14 cellular contexts compared by ENCODE assay signal in the genomic region with DNA sequence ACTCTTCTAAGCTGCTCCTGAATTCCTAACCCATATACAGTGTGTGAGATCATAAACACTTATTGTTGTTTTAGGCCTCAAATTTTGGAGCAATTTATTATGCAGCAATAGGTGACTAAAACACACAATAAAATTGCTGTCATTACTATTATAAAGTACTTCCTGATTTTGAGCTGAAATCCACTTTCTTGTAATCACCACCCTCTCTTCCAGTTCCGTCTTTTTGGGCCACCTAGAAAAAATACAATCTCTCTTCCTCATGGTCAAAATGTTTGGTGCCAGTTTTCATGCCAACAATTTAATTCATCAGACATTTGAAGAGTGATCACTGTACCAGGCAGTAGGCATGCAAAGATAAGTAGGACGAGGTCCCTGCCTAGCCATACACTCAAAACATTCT. TPM values are rescaled to one million over a fixed set of nuclear protein-coding genes. Genes with fewer than 3 reads are reported as not detected.
DNase-seq lines count a peak whose midpoint lies in the region; ATAC-seq and TF ChIP-seq lines count a peak whose summit lies in the region.
"Had no signal": no experiment of that assay in that cellular context is flagged by ENCODE, and none has a peak within 500 bp of the region (broad histone marks: within the 10 kb centered on the region; RNA-seq: fewer than 3 reads in every experiment).

No MANE protein-coding gene starts in this region.

- no peaks in the 10 kb centered on the region for H3K9me3 Mint-ChIP-seq in CD4-positive, CD25-positive, alpha-beta regulatory T cell
- H3K9me3 Mint-ChIP-seq in dendritic cell treated with granulocyte-macrophage colony-stimulating factor and Interleukin-4, amounts not matched to agents 40 ng/mL and 50 ng/mL, for 4 days, result no peaks in the 10 kb centered on the region
- H3K9me3 Mint-ChIP-seq: activated naive CD8-positive, alpha-beta T cell treated with anti-CD3 and anti-CD28 coated beads for 36 hours; memory B cell had no signal

- H3K9me3 ChIP-seq in CD4-positive, CD25-positive, alpha-beta regulatory T cell (ENCODE audit: control insufficient read depth in 2 of 2, low read length in 2 of 2), result no peaks in the 10 kb centered on the region
- H3K9me3 ChIP-seq in osteoblast (ENCODE audit: low read depth, low read length), result no peaks in the 10 kb centered on the region
- H3K9me3 ChIP-seq in MM.1S (replicated peaks; ENCODE audit: insufficient read depth, low read length), result no peaks in the 10 kb centered on the region

- H3K79me2 ChIP-seq in osteoblast (ENCODE audit: insufficient read depth, low read length), result no peaks in the 10 kb centered on the region
- H3K79me2 ChIP-seq in MM.1S (ENCODE audit: low read length), result no peaks in the 10 kb centered on the region

- H3K27me3 Mint-ChIP-seq in CD4-positive, CD25-positive, alpha-beta regulatory T cell, result no peaks in the 10 kb centered on the region
- H3K27me3 Mint-ChIP-seq in dendritic cell treated with granulocyte-macrophage colony-stimulating factor and Interleukin-4, amounts not matched to agents 40 ng/mL and 50 ng/mL, for 4 days, result no peaks in the 10 kb centered on the region
- H3K27me3 Mint-ChIP-seq: activated CD4-positive, alpha-beta T cell treated with anti-CD3 and anti-CD28 coated beads for 36 hours; activated naive CD8-positive, alpha-beta T cell treated with anti-CD3 and anti-CD28 coated beads for 36 hours; memory B cell; T-helper 17 cell had no signal

- no peaks in the 10 kb centered on the region for H3K36me3 ChIP-seq in CD4-positive, CD25-positive, alpha-beta regulatory T cell (ENCODE audit: control insufficient read depth, insufficient read depth, low read length)
- H3K36me3 ChIP-seq in osteoblast (ENCODE audit: insufficient read depth, low read length), result no peaks in the 10 kb centered on the region
- H3K36me3 ChIP-seq in MM.1S (replicated peaks; ENCODE audit: insufficient read depth, low read length), result no peaks in the 10 kb centered on the region

- H3K4me3 Mint-ChIP-seq in CD4-positive, CD25-positive, alpha-beta regulatory T cell, result no peak overlapping the region
- H3K4me3 Mint-ChIP-seq in dendritic cell treated with granulocyte-macrophage colony-stimulating factor and Interleukin-4, amounts not matched to agents 40 ng/mL and 50 ng/mL, for 4 days, result peak overlapping the region; percentile 25
- H3K4me3 Mint-ChIP-seq: activated CD4-positive, alpha-beta T cell treated with anti-CD3 and anti-CD28 coated beads for 36 hours; activated naive CD8-positive, alpha-beta T cell treated with anti-CD3 and anti-CD28 coated beads for 36 hours; H9; memory B cell; T-helper 17 cell had no signal

- intact Hi-C loops in dendritic cell treated with granulocyte-macrophage colony-stimulating factor and Interleukin-4, amounts not matched to agents 40 ng/mL and 50 ng/mL, for 4 days (cut with micrococcal nuclease), result no loop called here

- H3K9ac ChIP-seq in MM.1S (ENCODE audit: low read length), result no peak overlapping the region

- DNase-seq in CD4-positive, CD25-positive, alpha-beta regulatory T cell, result no peak
- DNase-seq in NOMO-1 treated with DMSO at 0.1 percent for 48 hours (lab: John Stamatoyannopoulos, UW; ENCODE audit: unreplicated experiment) (peak; percentile 94), osteoblast (ENCODE audit: insufficient read length, low spot score, missing footprints) (peak; percentile 31), MM.1S (no peak), NCI-H2227 treated with DMSO at 0.1 percent for 48 hours (lab: John Stamatoyannopoulos, UW) (no peak)
- DNase-seq: activated CD4-positive, alpha-beta T cell treated with anti-CD3 and anti-CD28 coated beads for 36 hours; activated naive CD8-positive, alpha-beta T cell treated with anti-CD3 and anti-CD28 coated beads for 36 hours; cerebellar nuclear complex; T-helper 17 cell had no signal

- no peak overlapping the region for H2AFZ ChIP-seq in osteoblast (ENCODE audit: low read length)
- no peak overlapping the region for H2AFZ ChIP-seq in MM.1S (ENCODE audit: low read length)

- H4K20me1 ChIP-seq in osteoblast (ENCODE audit: insufficient read depth, low read length) (no peaks in the 10 kb centered on the region), MM.1S (ENCODE audit: insufficient read depth, low read length) (no peaks in the 10 kb centered on the region)

- H3F3A ChIP-seq in MM.1S (ENCODE audit: insufficient read depth, low read length), result no peaks in the 10 kb centered on the region

- no peaks in the 10 kb centered on the region for H3K9me2 ChIP-seq in MM.1S (replicated peaks; ENCODE audit: insufficient read depth, low read length)

- no peak for ATAC-seq in CD4-positive, CD25-positive, alpha-beta regulatory T cell (ENCODE audit: low read depth in 2 of 2)
- ATAC-seq in HG03196 (IDR thresholded peaks at IDR 0.05; ENCODE audit: unreplicated experiment), result no peak
- ATAC-seq in HG02623 (IDR thresholded peaks at IDR 0.05; ENCODE audit: unreplicated experiment), result no peak
- ATAC-seq: T-helper 17 cell had no signal

- no peak overlapping the region for H3K4me3 ChIP-seq in CD4-positive, CD25-positive, alpha-beta regulatory T cell (ENCODE audit: low read depth, low read length)
- H3K4me3 ChIP-seq in osteoblast (ENCODE audit: insufficient read depth, low read length) (no peak overlapping the region), MM.1S (ENCODE audit: low read length) (no peak overlapping the region)

- peak overlapping the region; percentile 28 to 49 (median 28) for H3K27ac Mint-ChIP-seq in CD4-positive, CD25-positive, alpha-beta regulatory T cell
- peak overlapping the region; percentile 88 for H3K27ac Mint-ChIP-seq in dendritic cell treated with granulocyte-macrophage colony-stimulating factor and Interleukin-4, amounts not matched to agents 40 ng/mL and 50 ng/mL, for 4 days
- H3K27ac Mint-ChIP-seq: activated CD4-positive, alpha-beta T cell treated with anti-CD3 and anti-CD28 coated beads for 36 hours; activated naive CD8-positive, alpha-beta T cell treated with anti-CD3 and anti-CD28 coated beads for 36 hours; H9; memory B cell; T-helper 17 cell had no signal

- no peaks in the 10 kb centered on the region for H3K4me1 ChIP-seq in CD4-positive, CD25-positive, alpha-beta regulatory T cell (ENCODE audit: control insufficient read depth, insufficient read depth, low read length, poor library complexity, severe bottlenecking)
- peaks cover 15% of the 10 kb centered on the region for H3K4me1 ChIP-seq in osteoblast (ENCODE audit: insufficient read depth, low read length)
- H3K4me1 ChIP-seq in MM.1S (ENCODE audit: low read length), result no peaks in the 10 kb centered on the region

- TF ChIP-seq CTCF in osteoblast (IDR thresholded peaks at IDR 0.05; ENCODE audit: extremely low read depth, low read depth, low read length) (no peak), MM.1S (IDR thresholded peaks at IDR 0.05; ENCODE audit: low read length) (no peak)

- peaks cover 20% of the 10 kb centered on the region for H3K36me3 Mint-ChIP-seq in CD4-positive, CD25-positive, alpha-beta regulatory T cell
- H3K36me3 Mint-ChIP-seq in dendritic cell treated with granulocyte-macrophage colony-stimulating factor and Interleukin-4, amounts not matched to agents 40 ng/mL and 50 ng/mL, for 4 days (ENCODE audit: low read depth), result no peaks in the 10 kb centered on the region
- H3K36me3 Mint-ChIP-seq: activated naive CD8-positive, alpha-beta T cell treated with anti-CD3 and anti-CD28 coated beads for 36 hours had no signal

- H3K27ac ChIP-seq in CD4-positive, CD25-positive, alpha-beta regulatory T cell (ENCODE audit: insufficient read depth, low read length, poor library complexity, severe bottlenecking), result no peak overlapping the region
- H3K27ac ChIP-seq in osteoblast (ENCODE audit: low read depth, low read length), result peak overlapping the region; percentile 81
- H3K27ac ChIP-seq in MM.1S (ENCODE audit: low read length), result no peak overlapping the region

- no peaks in the 10 kb centered on the region for H3K27me3 ChIP-seq in CD4-positive, CD25-positive, alpha-beta regulatory T cell (ENCODE audit: control insufficient read depth, insufficient read depth, low read length)
- no peaks in the 10 kb centered on the region for H3K27me3 ChIP-seq in osteoblast (ENCODE audit: insufficient read depth, low read length)
- H3K27me3 ChIP-seq in MM.1S (replicated peaks; ENCODE audit: insufficient read depth, low read length), result no peaks in the 10 kb centered on the region

- H3K4me2 ChIP-seq in osteoblast (ENCODE audit: insufficient read depth, low read length) (peak overlapping the region; percentile 69), MM.1S (ENCODE audit: low read depth, low read length) (no peak overlapping the region)

- H3K4me1 Mint-ChIP-seq in CD4-positive, CD25-positive, alpha-beta regulatory T cell, result peaks cover 5 to 9% (median 6%) of the 10 kb centered on the region in 4 donors
- H3K4me1 Mint-ChIP-seq in dendritic cell treated with granulocyte-macrophage colony-stimulating factor and Interleukin-4, amounts not matched to agents 40 ng/mL and 50 ng/mL, for 4 days (ENCODE audit: low read depth), result peaks cover 36% of the 10 kb centered on the region

RNA-seq across cellular contexts. Expression of a gene that starts 43.3 kb away (rescaled TPM):
- 45.2 TPM for total RNA-seq in CD4-positive, CD25-positive, alpha-beta regulatory T cell
- polyA plus RNA-seq in CD4-positive, CD25-positive, alpha-beta regulatory T cell, result 10 to 100 TPM; 19.7 to 47.3 (median 35.7) TPM
- total RNA-seq in osteoblast, result 67.0 and 72.2 TPM in 2 replicates

Comparison
In these comparisons a context has a peak if more than half of its experiments do, and no peak if none do; other contexts are left out.
1. DNase-seq: peak in NOMO-1 treated with DMSO at 0.1 percent for 48 hours (single experiment) and osteoblast (single experiment); none in CD4-positive, CD25-positive, alpha-beta regulatory T cell (0 of 3), MM.1S (single experiment) and NCI-H2227 treated with DMSO at 0.1 percent for 48 hours (single experiment).